Comparison of ENCODE assay signal across 20 cellular contexts in the genomic region with DNA sequence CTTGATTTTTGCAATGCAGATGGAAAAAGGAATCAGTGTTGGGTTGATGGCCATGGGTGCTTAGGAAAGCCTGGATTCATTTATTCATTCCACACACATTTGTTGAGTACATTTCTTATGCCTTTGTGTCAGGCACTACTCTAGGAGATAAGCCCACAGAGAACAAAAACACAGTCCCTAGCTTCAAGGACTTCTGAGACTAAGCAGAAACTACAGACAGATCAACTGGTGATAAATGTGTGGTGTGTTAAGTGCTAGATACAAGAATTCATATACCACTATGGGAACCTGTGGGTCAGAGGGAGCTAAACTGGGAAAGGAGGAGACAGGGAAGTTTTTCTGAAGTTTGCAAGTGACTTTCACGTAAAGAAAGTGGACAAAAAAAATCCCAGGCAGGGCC.
"Had no signal": no experiment of that assay in that cellular context is flagged by ENCODE, and none has a peak within 500 bp of the region (broad histone marks: within the 10 kb centered on the region; RNA-seq: fewer than 3 reads in every experiment).

No MANE protein-coding gene starts in this region.

- ATAC-seq: left cardiac atrium; left ventricle myocardium superior; psoas muscle; right lobe of liver; stimulated activated memory B cell treated with anti-CD40 and anti-IgM and Interleukin-4, amounts not matched to agents 10 μg/mL and 1 μg/mL and 100 μg/mL, for 72 hours had no signal

- H3K4me3 Mint-ChIP-seq: nephron; stimulated activated memory B cell treated with anti-CD40 and anti-IgM and Interleukin-4, amounts not matched to agents 10 μg/mL and 1 μg/mL and 100 μg/mL, for 72 hours; stimulated activated naive CD8-positive, alpha-beta T cell treated with anti-CD3 and anti-CD28 coated beads, Interleukin-15, Interleukin-2, amounts not matched to agents 100 ng/mL and 50 ng/mL, for 24 hours had no signal

- H3K4me2 ChIP-seq: hepatocyte had no signal

- DNase-seq: dermis blood vessel endothelial cell; erythroblast; foreskin melanocyte; head of caudate nucleus; kidney; left cardiac atrium; left ventricle myocardium superior; mesendoderm; occipital lobe; psoas muscle; retina; right lobe of liver; stimulated activated CD4-positive, alpha-beta T cell treated with anti-CD3 and anti-CD28 coated beads, Interleukin-4, amount 100 ng/mL, for 1 hour; stimulated activated CD8-positive, alpha-beta memory T cell treated with anti-CD3 and anti-CD28 coated beads, Interleukin-4, amount 100 ng/mL, for 48 hours had no signal

- H3K27ac ChIP-seq: hepatocyte, psoas muscle, right lobe of liver, tibial nerve had no signal

- H2AFZ ChIP-seq: hepatocyte had no signal

- H3K9me3 ChIP-seq: psoas muscle, right lobe of liver, tibial nerve had no signal

- H3K79me2 ChIP-seq: hepatocyte had no signal

- H3K4me3 ChIP-seq: hepatocyte, lung, psoas muscle, right lobe of liver, tibial nerve had no signal

- H3K36me3 ChIP-seq: right lobe of liver, tibial nerve had no signal

- H3K9me3 Mint-ChIP-seq: nephron; stimulated activated naive CD8-positive, alpha-beta T cell treated with anti-CD3 and anti-CD28 coated beads, Interleukin-15, Interleukin-2, amounts not matched to agents 100 ng/mL and 50 ng/mL, for 24 hours had no signal

- H3K27me3 ChIP-seq: hepatocyte, right lobe of liver, tibial nerve had no signal

- H3K36me3 Mint-ChIP-seq: stimulated activated memory B cell treated with anti-CD40 and anti-IgM and Interleukin-4, amounts not matched to agents 10 μg/mL and 1 μg/mL and 100 μg/mL, for 72 hours had no signal

- H3K27ac Mint-ChIP-seq: nephron; stimulated activated memory B cell treated with anti-CD40 and anti-IgM and Interleukin-4, amounts not matched to agents 10 μg/mL and 1 μg/mL and 100 μg/mL, for 72 hours; stimulated activated naive CD8-positive, alpha-beta T cell treated with anti-CD3 and anti-CD28 coated beads, Interleukin-15, Interleukin-2, amounts not matched to agents 100 ng/mL and 50 ng/mL, for 24 hours had no signal
